In genomic region chr5:180649297-180650039, GRCh38 we compare ENCODE assay signal across 7 cellular contexts. TPM values are rescaled to one million over a fixed set of nuclear protein-coding genes. Genes with fewer than 3 reads are reported as not detected.
DNase-seq lines count a peak whose midpoint lies in the region; ATAC-seq and TF ChIP-seq lines count a peak whose summit lies in the region.

Gene FLT4 (minus strand): TSS chr5:180649600. CDS start chr5:180649545, 55 bp downstream.

- no TSS peak for BruUV-seq in IMR-90 (replicated peaks; lab: Mats Ljungman, UMichigan)

- in situ Hi-C loops in IMR-90 (cut with MboI; ENCODE audit: low sequenced_read_pairs), result no loop called here

- H4K20me1 ChIP-seq in IMR-90 (ENCODE audit: insufficient read depth, low read length), result no peaks in the 10 kb centered on the region

- H3K9ac ChIP-seq in IMR-90 (ENCODE audit: low read depth, low read length), result no peak within 1 kb of the TSS

- no peaks in the 10 kb centered on the region for H3K79me1 ChIP-seq in IMR-90 (ENCODE audit: low read depth in 1 of 2, low read length in 2 of 2)

- POLR2A ChIA-PET in IMR-90 (lab: Charles Lee; ENCODE audit: unreplicated experiment), result no interaction called here

- CTCF ChIA-PET in IMR-90 (lab: Yijun Ruan, JAX), result no interaction called here

- peaks cover 45% of the 10 kb centered on the region for H3K27me3 ChIP-seq in IMR-90 (ENCODE audit: control insufficient read depth, insufficient read depth, low read length)
- H3K27me3 ChIP-seq in ascending aorta, result peaks cover 10% of the 10 kb centered on the region
- peaks cover 11 to 88% (median 57%) of the 10 kb centered on the region in 3 donors for H3K27me3 ChIP-seq in stomach

- no peak within 1 kb of the TSS for H3K14ac ChIP-seq in IMR-90 (replicated peaks; ENCODE audit: low read depth, low read length)

- H2AK9ac ChIP-seq in IMR-90 (replicated peaks; ENCODE audit: low read depth, low read length, poor library complexity), result no peak within 1 kb of the TSS

- no peaks in the 10 kb centered on the region for H3K9me3 ChIP-seq in IMR-90 (ENCODE audit: control insufficient read depth, insufficient read depth, low read length)
- no peaks in the 10 kb centered on the region for H3K9me3 ChIP-seq in ascending aorta
- H3K9me3 ChIP-seq in stomach, result no peaks in the 10 kb centered on the region

- no peak within 1 kb of the TSS for H2BK15ac ChIP-seq in IMR-90 (ENCODE audit: low read depth, low read length)

- no peak within 1 kb of the TSS for H3K56ac ChIP-seq in IMR-90 (ENCODE audit: extremely low read depth, insufficient read depth, low read length)

- peak within 1 kb of the TSS; percentile 31; the same call in 1 of the 2 replicates for H3K4me3 ChIP-seq in IMR-90 (ENCODE audit: insufficient read depth, low read depth, low read length)
- H3K4me3 ChIP-seq in ascending aorta, result peak within 1 kb of the TSS; percentile 50 to 58
- peak within 1 kb of the TSS; percentile 40 to 55 (median 44) for H3K4me3 ChIP-seq in stomach

- H4K91ac ChIP-seq in IMR-90 (ENCODE audit: insufficient read depth, low read depth, low read length), result no peak within 1 kb of the TSS

- TF ChIP-seq CTCF in IMR-90 (conservative IDR thresholded peaks at IDR 0.05; ENCODE audit: low read depth, low read length) (no peak), ascending aorta (IDR thresholded peaks at IDR 0.05) (no peak), stomach (IDR thresholded peaks at IDR 0.05) (no peak)

- 2% methylated on average over 31 of the region's 89 CpGs; no CpG with 5 or more reads in 1 of the 2 experiments for WGBS in IMR-90 (ENCODE audit: extremely low coverage in 2 of 2, insufficient read length in 1 of 2), 2 experiments
- WGBS in stomach, 5 donors, result 0 to 2% (median 1%) methylated on average over 14 to 89 of the region's 89 CpGs

- DNase-seq in IMR-90 (no peak), ascending aorta (ENCODE audit: low spot score in 2 of 2) (peak in 1 of 2 donors; percentile 56), iPS-NIHi11 (ENCODE audit: low spot score) (peak; percentile 85), stomach (no peak), HT-29 (ENCODE audit: low spot score) (no peak), activated gamma-delta T cell (lab: John Stamatoyannopoulos, UW) (no peak)

- H3K27ac ChIP-seq in IMR-90 (ENCODE audit: insufficient read depth, low read length) (no peak within 1 kb of the TSS), ascending aorta (no peak within 1 kb of the TSS), stomach (no peak within 1 kb of the TSS)

- H2BK120ac ChIP-seq in IMR-90 (ENCODE audit: low read depth, low read length), result no peak within 1 kb of the TSS

- peak within 1 kb of the TSS; percentile 78 for H2AFZ ChIP-seq in IMR-90 (replicated peaks; ENCODE audit: low read length, poor library complexity)

- H3K4ac ChIP-seq in IMR-90 (ENCODE audit: low read depth, low read length), result no peak within 1 kb of the TSS

- H3K18ac ChIP-seq in IMR-90 (ENCODE audit: low read depth, low read length), result no peak within 1 kb of the TSS

- no peak within 1 kb of the TSS for H2BK20ac ChIP-seq in IMR-90 (ENCODE audit: low read depth, low read length)

- no peak within 1 kb of the TSS for H4K5ac ChIP-seq in IMR-90 (ENCODE audit: low read depth, low read length)

- ATAC-seq in IMR-90 (ENCODE audit: low read depth) (peak; percentile 55), HG02610 (IDR thresholded peaks at IDR 0.05; ENCODE audit: unreplicated experiment) (no peak)

- no peak within 1 kb of the TSS for H2BK5ac ChIP-seq in IMR-90 (ENCODE audit: low read depth, low read length, poor library complexity, severe bottlenecking)

- H3K4me2 ChIP-seq in IMR-90 (ENCODE audit: low read depth, low read length), result peak within 1 kb of the TSS; percentile 87

- H3K9me1 ChIP-seq in IMR-90 (ENCODE audit: insufficient read depth, low read length), result no peaks in the 10 kb centered on the region

- TF ChIP-seq RAD21 in IMR-90 (IDR thresholded peaks at IDR 0.05; ENCODE audit: low read length), result no peak

- TF ChIP-seq EP300 in stomach (IDR thresholded peaks at IDR 0.05), result no peak

- intact Hi-C loops in IMR-90 (cut with micrococcal nuclease) (no loop called here), ascending aorta (cut with DNase I) (no loop called here), stomach (cut with DNase I; ENCODE audit: low total_unique reads) (no loop called here)

- H3K23ac ChIP-seq in IMR-90 (ENCODE audit: low read depth, low read length), result no peak within 1 kb of the TSS

- no peaks in the 10 kb centered on the region for H3K36me3 ChIP-seq in IMR-90 (ENCODE audit: control insufficient read depth, insufficient read depth, low read length)
- no peaks in the 10 kb centered on the region for H3K36me3 ChIP-seq in ascending aorta
- H3K36me3 ChIP-seq in stomach, result no peaks in the 10 kb centered on the region

- no peak for TF ChIP-seq POLR2A in IMR-90 (IDR thresholded peaks at IDR 0.05; ENCODE audit: low read depth, low read length)
- TF ChIP-seq POLR2A in stomach (IDR thresholded peaks at IDR 0.05), result no peak

- H3K4me1 ChIP-seq in IMR-90 (ENCODE audit: control insufficient read depth, insufficient read depth, low read length) (no peaks in the 10 kb centered on the region), ascending aorta (peaks cover 0 to 3% of the 10 kb centered on the region in 2 donors), stomach (peaks cover 12 to 22% (median 19%) of the 10 kb centered on the region in 4 donors)

- dilution Hi-C loops in IMR-90 (cut with HindIII; ENCODE audit: low sequenced_read_pairs, unreplicated experiment), result no loop called here

- H4K8ac ChIP-seq in IMR-90 (ENCODE audit: low read depth in 2 of 2, low read length in 2 of 2), result no peak within 1 kb of the TSS

- H2AK5ac ChIP-seq in IMR-90 (ENCODE audit: low read depth, low read length), result no peak within 1 kb of the TSS

TF ChIP-seq in IMR-90, 13 proteins besides CTCF, POLR2A, EP300 and RAD21:
- TF ChIP-seq BHLHE40 (IDR thresholded peaks at IDR 0.05; ENCODE audit: low read depth, low read length) (no peak), USF2 (IDR thresholded peaks at IDR 0.05; ENCODE audit: low read depth, low read length) (no peak), RCOR1 (IDR thresholded peaks at IDR 0.05; ENCODE audit: insufficient replicate concordance, low read length) (no peak), NFE2L2 (IDR thresholded peaks at IDR 0.05; ENCODE audit: low read depth, low read length) (no peak), CEBPB (IDR thresholded peaks at IDR 0.05; ENCODE audit: low read depth, low read length) (no peak), SMC3 (IDR thresholded peaks at IDR 0.05; ENCODE audit: low read depth, low read length) (no peak), CHD1 (IDR thresholded peaks at IDR 0.05; ENCODE audit: low read depth, low read length) (no peak), FOS (IDR thresholded peaks at IDR 0.05; ENCODE audit: low read depth, low read length) (no peak), MXI1 (IDR thresholded peaks at IDR 0.05; ENCODE audit: borderline replicate concordance, low read depth, low read length) (no peak), ELK1 (IDR thresholded peaks at IDR 0.05; ENCODE audit: borderline replicate concordance, low read depth, low read length) (no peak), MAFK (IDR thresholded peaks at IDR 0.05; ENCODE audit: low read depth, low read length) (no peak), MAZ (IDR thresholded peaks at IDR 0.05; ENCODE audit: borderline replicate concordance, low read depth, low read length) (no peak), RFX5 (IDR thresholded peaks at IDR 0.05; ENCODE audit: low read depth, low read length) (no peak)

RNA-seq across cellular contexts. Expression of gene FLT4, which starts in this region (rescaled TPM):
- total RNA-seq in IMR-90 (2012; rRNA removed), result under 0.01 and 0.28 TPM in 2 replicates
- polyA plus RNA-seq in IMR-90 (2012; rRNA removed), result 0.07 TPM in 2 replicates
- 0.01 and 0.18 TPM in 2 replicates for polyA plus RNA-seq in IMR-90 (2012; cell fraction: cytosol; rRNA removed)
- 0.44 and 0.55 TPM in 2 replicates for polyA plus RNA-seq in IMR-90 (2012; cell fraction: nucleus; rRNA removed; ENCODE audit: low replicate concordance)
- total RNA-seq in ascending aorta, result 53.5 TPM
- total RNA-seq in stomach, result 1 to 10 TPM; 1.6 to 9.5 (median 6.4) TPM
- polyA plus RNA-seq in stomach, result 1 to 10 TPM in 2 of 3 donors, under 1 TPM in 1; 0.93 to 1.8 (median 1.1) TPM
- total RNA-seq in HT-29 (2014; rRNA removed; shearing (Covaris generic)), result 0.31 TPM in 1 of 2 replicates, not detected in the other

Comparison
In these comparisons a context has a peak if more than half of its experiments do, and no peak if none do; other contexts are left out.
1. Peak in ATAC-seq, H3K4me3 ChIP-seq and H3K4me2 ChIP-seq in IMR-90; RNA of the gene not detected or under 1 TPM.